In genomic region chr12:102365365-102365764, GRCh38 we compare ENCODE assay signal across 6 cellular contexts.
"Had no signal": no experiment of that assay in that cellular context is flagged by ENCODE, and none has a peak within 500 bp of the region (broad histone marks: within the 10 kb centered on the region; RNA-seq: fewer than 3 reads in every experiment).

No MANE protein-coding gene starts in this region.

- ATAC-seq: HepG2, K562 had no signal

- H3K27ac ChIP-seq: HL-60 had no signal

- DNase-seq: IMR-90, KBM-7, KG1 had no signal

- H3K4me3 ChIP-seq: K562 had no signal
